In the genomic region with DNA sequence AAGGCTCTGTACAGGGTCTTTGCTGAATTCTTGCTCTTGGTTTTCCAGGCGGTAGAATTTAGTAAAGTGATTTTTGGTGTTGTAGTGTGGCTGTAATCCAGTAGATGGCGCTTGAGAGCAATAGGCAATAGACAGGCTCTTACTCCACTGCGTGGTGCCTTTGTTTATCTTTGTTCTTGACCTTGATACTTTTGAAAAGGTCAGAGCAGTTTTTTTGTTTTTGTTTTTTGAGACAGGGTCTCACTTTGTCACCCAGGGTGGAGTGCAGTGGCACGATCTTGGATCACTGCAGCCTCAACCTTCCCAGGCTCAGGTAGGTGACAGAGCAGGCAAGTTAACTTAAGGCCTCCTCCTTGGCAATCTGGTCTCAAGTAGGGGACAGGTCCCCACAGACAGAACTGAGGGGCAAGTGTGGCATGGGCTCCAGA, we compare ENCODE assay signal across 8 cellular contexts. TPM values are rescaled to one million over a fixed set of nuclear protein-coding genes. Genes with fewer than 3 reads are reported as not detected.
DNase-seq lines count a peak whose midpoint lies in the region; ATAC-seq and TF ChIP-seq lines count a peak whose summit lies in the region.

No MANE protein-coding gene starts in this region.

- H3K4me2 ChIP-seq in neural progenitor cell, result no peak overlapping the region

- H3K27ac ChIP-seq in neural progenitor cell, result no peak overlapping the region

- intact Hi-C loops in activated CD8-positive, alpha-beta T cell treated with anti-CD3 and anti-CD28 coated beads for 36 hours (cut with micrococcal nuclease), result loop anchor here (1.0 kb wide), 1 partner anchor 65 kb away; no protein-coding TSS in a partner anchor

- no peaks in the 10 kb centered on the region for H3K9me3 ChIP-seq in neural progenitor cell (ENCODE audit: low read depth)

- H3K27ac Mint-ChIP-seq in activated CD8-positive, alpha-beta T cell treated with anti-CD3 and anti-CD28 coated beads for 36 hours, result no peak overlapping the region
- no peak overlapping the region for H3K27ac Mint-ChIP-seq in neural progenitor cell

- H3K27me3 Mint-ChIP-seq in activated CD8-positive, alpha-beta T cell treated with anti-CD3 and anti-CD28 coated beads for 36 hours, result peaks cover 12% of the 10 kb centered on the region
- peaks cover 10% of the 10 kb centered on the region for H3K27me3 Mint-ChIP-seq in neural progenitor cell (ENCODE audit: insufficient read depth, low read depth)

- no peak overlapping the region for H2AFZ ChIP-seq in neural progenitor cell (replicated peaks)

- DNase-seq in ACHN (peak; percentile 30), GM12865 (ENCODE audit: low read depth) (peak; percentile 56), NCI-H460 (ENCODE audit: extremely low read depth, low read depth) (peak; percentile 17), neural progenitor cell (ENCODE audit: low spot score) (peak; percentile 42)
- DNase-seq in activated CD8-positive, alpha-beta T cell treated with anti-CD3 and anti-CD28 coated beads for 36 hours, result peak; percentile 60

- TF ChIP-seq CTCF in GM12865 (IDR thresholded peaks at IDR 0.05; ENCODE audit: insufficient read depth, low read depth, low read length, missing control alignments) (peak; percentile 88), neural progenitor cell (IDR thresholded peaks at IDR 0.05) (peak; percentile 81)
- peak; percentile 97 for TF ChIP-seq CTCF in activated CD8-positive, alpha-beta T cell treated with anti-CD3 and anti-CD28 coated beads for 36 hours (IDR thresholded peaks at IDR 0.05)

- peaks cover 8% of the 10 kb centered on the region for H3K9me3 Mint-ChIP-seq in activated CD8-positive, alpha-beta T cell treated with anti-CD3 and anti-CD28 coated beads for 36 hours
- H3K9me3 Mint-ChIP-seq in neural progenitor cell, result peaks cover 14% of the 10 kb centered on the region

- H3K36me3 Mint-ChIP-seq in activated CD8-positive, alpha-beta T cell treated with anti-CD3 and anti-CD28 coated beads for 36 hours (ENCODE audit: low read depth), result peaks cover 3% of the 10 kb centered on the region
- H3K36me3 Mint-ChIP-seq in neural progenitor cell, result no peaks in the 10 kb centered on the region

- H3K4me3 Mint-ChIP-seq in activated CD8-positive, alpha-beta T cell treated with anti-CD3 and anti-CD28 coated beads for 36 hours, result no peak overlapping the region
- H3K4me3 Mint-ChIP-seq in neural progenitor cell, result no peak overlapping the region

- in situ Hi-C loops in ACHN (cut with HindIII; ENCODE audit: low pct_ligation_motif_present, low pct_unique_long_range_greater_than_20kb, low sequenced_read_pairs), result no loop called here

- H3K9ac ChIP-seq in neural progenitor cell, result no peak overlapping the region

- peak; percentile 79 for ATAC-seq in activated CD8-positive, alpha-beta T cell treated with anti-CD3 and anti-CD28 coated beads for 36 hours
- ATAC-seq in esophagus mucosa, result peak; percentile 57
- no peak for ATAC-seq in HG03571 (IDR thresholded peaks at IDR 0.05; ENCODE audit: unreplicated experiment)
- ATAC-seq in HG03432 (IDR thresholded peaks at IDR 0.05; ENCODE audit: unreplicated experiment), result no peak

- POLR2A ChIA-PET in activated CD8-positive, alpha-beta T cell treated with anti-CD3 and anti-CD28 coated beads for 36 hours (lab: Charles Lee), result interaction anchor here (0.9 kb wide), 1 partner anchor 63 kb away, joined by 3 read pairs; no protein-coding TSS in a partner anchor

- no peaks in the 10 kb centered on the region for H4K20me1 ChIP-seq in neural progenitor cell (ENCODE audit: low read depth)

- H3K4me3 ChIP-seq in GM12865 (ENCODE audit: low read depth, low read length), result no peak overlapping the region
- no peak overlapping the region for H3K4me3 ChIP-seq in neural progenitor cell

- H3K79me2 ChIP-seq in neural progenitor cell (ENCODE audit: low read depth), result no peaks in the 10 kb centered on the region

- H3K4me1 ChIP-seq in neural progenitor cell, result no peaks in the 10 kb centered on the region

- no peaks in the 10 kb centered on the region for H3F3A ChIP-seq in neural progenitor cell (ENCODE audit: low read depth)

- peaks cover 6% of the 10 kb centered on the region for H3K27me3 ChIP-seq in neural progenitor cell

- H3K36me3 ChIP-seq in neural progenitor cell, result no peaks in the 10 kb centered on the region

- H3K4me1 Mint-ChIP-seq in activated CD8-positive, alpha-beta T cell treated with anti-CD3 and anti-CD28 coated beads for 36 hours (ENCODE audit: low read depth), result peaks cover 16% of the 10 kb centered on the region
- H3K4me1 Mint-ChIP-seq in neural progenitor cell, result no peaks in the 10 kb centered on the region

- CTCF ChIA-PET in activated CD8-positive, alpha-beta T cell treated with anti-CD3 and anti-CD28 coated beads for 36 hours (lab: Charles Lee), result interaction anchor here (0.8 to 8.2 kb wide), 16 partner anchors 8 to 105 kb away, joined by 3 to 147 read pairs (median 5); partner anchors contain the start of genes LAIR1, LILRA4, LILRA5 and TTYH1

RNA-seq across cellular contexts. Expression of gene LILRA5, which starts 12.2 kb away (rescaled TPM):
- total RNA-seq in NCI-H460 (2014; rRNA removed; shearing (Covaris generic)), result not detected in 2 replicates
- not detected in 2 replicates for polyA plus RNA-seq in NCI-H460 (2014; cell fraction: nucleus; rRNA removed)
- total RNA-seq in activated CD8-positive, alpha-beta T cell treated with anti-CD3 and anti-CD28 coated beads for 36 hours, result not detected
- total RNA-seq in esophagus mucosa (0.64 TPM), neural progenitor cell (ENCODE audit: low replicate concordance) (not detected in 2 replicates)

RNA-seq across cellular contexts. Expression of gene LILRA4, which starts 13.8 kb away (rescaled TPM):
- total RNA-seq in NCI-H460 (2014; rRNA removed; shearing (Covaris generic)), result not detected in 2 replicates
- polyA plus RNA-seq in NCI-H460 (2014; cell fraction: nucleus; rRNA removed), result not detected in 2 replicates
- total RNA-seq in activated CD8-positive, alpha-beta T cell treated with anti-CD3 and anti-CD28 coated beads for 36 hours, result not detected
- total RNA-seq in esophagus mucosa, result not detected
- total RNA-seq in neural progenitor cell (ENCODE audit: low replicate concordance), result not detected in 2 replicates

RNA-seq across cellular contexts. Expression of gene LAIR1, which starts 39.5 kb away (rescaled TPM):
- total RNA-seq in NCI-H460 (2014; rRNA removed; shearing (Covaris generic)), result not detected in 2 replicates
- not detected in 2 replicates for polyA plus RNA-seq in NCI-H460 (2014; cell fraction: nucleus; rRNA removed)
- 10 to 100 TPM; 11.3 TPM for total RNA-seq in activated CD8-positive, alpha-beta T cell treated with anti-CD3 and anti-CD28 coated beads for 36 hours
- 1.5 TPM for total RNA-seq in esophagus mucosa
- not detected in 2 replicates for total RNA-seq in neural progenitor cell (ENCODE audit: low replicate concordance)

RNA-seq across cellular contexts. Expression of gene LILRB2, which starts 44.3 kb away (rescaled TPM):
- total RNA-seq in NCI-H460 (2014; rRNA removed; shearing (Covaris generic)), result not detected in 2 replicates
- polyA plus RNA-seq in NCI-H460 (2014; cell fraction: nucleus; rRNA removed), result not detected in 2 replicates
- not detected for total RNA-seq in activated CD8-positive, alpha-beta T cell treated with anti-CD3 and anti-CD28 coated beads for 36 hours
- 0.84 TPM for total RNA-seq in esophagus mucosa
- not detected in 2 replicates for total RNA-seq in neural progenitor cell (ENCODE audit: low replicate concordance)

Comparison
In these comparisons a context has a peak if more than half of its experiments do, and no peak if none do; other contexts are left out.
1. ATAC-seq: peak in activated CD8-positive, alpha-beta T cell treated with anti-CD3 and anti-CD28 coated beads for 36 hours (single experiment) and esophagus mucosa (single experiment); none in HG03571 (single experiment) and HG03432 (single experiment).
2. Peak in every context shown above with its lines, with median percentiles within 50 percentile points of each other: DNase-seq and CTCF ChIP-seq.